31 cellular contexts compared by ENCODE assay signal in the genomic region with DNA sequence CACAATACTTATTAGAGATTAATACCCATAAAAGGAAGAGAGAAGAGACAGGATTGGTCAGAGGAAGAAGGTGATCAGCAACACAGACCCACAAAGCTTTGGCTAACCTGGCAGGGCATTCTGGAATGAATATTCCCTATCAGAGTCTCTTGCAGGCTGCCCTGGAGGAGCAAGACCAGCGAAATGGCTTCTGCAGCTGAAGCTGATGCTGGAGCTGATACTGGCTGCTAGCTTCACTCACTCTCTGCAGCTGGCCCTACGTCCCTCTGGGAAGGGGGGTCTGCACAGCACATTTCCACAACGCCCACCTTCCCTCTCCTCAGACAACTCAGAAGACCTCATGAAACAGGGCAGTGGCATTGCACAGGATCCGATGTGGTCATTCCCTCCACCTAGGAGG.
"Had no signal": no experiment of that assay in that cellular context is flagged by ENCODE, and none has a peak within 500 bp of the region (broad histone marks: within the 10 kb centered on the region; RNA-seq: fewer than 3 reads in every experiment).

No MANE protein-coding gene starts in this region.

- H3K4me1 ChIP-seq: adrenal gland, body of pancreas, esophagus muscularis mucosa, foreskin keratinocyte, gastrocnemius medialis had no signal

- FAIRE-seq: colon had no signal

- H3K4me3 ChIP-seq: adrenal gland, body of pancreas, esophagus muscularis mucosa, gastrocnemius medialis had no signal

- H3K27ac ChIP-seq: adrenal gland, body of pancreas, esophagus muscularis mucosa, foreskin keratinocyte, gastrocnemius medialis had no signal

- ATAC-seq: activated CD4-positive, alpha-beta T cell treated with anti-CD3 and anti-CD28 coated beads for 36 hours; activated CD8-positive, alpha-beta memory T cell treated with anti-CD3 and anti-CD28 coated beads, Interleukin-2, amount 10 ng/mL, durations not matched to agents 7 days and 5 days; activated CD8-positive, alpha-beta T cell treated with anti-CD3 and anti-CD28 coated beads, Interleukin-2, amount 10 ng/mL, durations not matched to agents 7 days and 5 days; activated naive CD8-positive, alpha-beta T cell treated with anti-CD3 and anti-CD28 coated beads, Interleukin-2, amount 50 U/mL, for 24 hours; body of pancreas; effector memory CD8-positive, alpha-beta T cell; foreskin keratinocyte; gastrocnemius medialis; T-cell had no signal

- H3K9me3 ChIP-seq: adrenal gland, body of pancreas, esophagus muscularis mucosa, gastrocnemius medialis had no signal

- H3K36me3 ChIP-seq: adrenal gland, esophagus muscularis mucosa, gastrocnemius medialis had no signal

- H3K27me3 ChIP-seq: adrenal gland, body of pancreas, esophagus muscularis mucosa, gastrocnemius medialis had no signal

- DNase-seq: activated CD4-positive, alpha-beta memory T cell treated with anti-CD3 and anti-CD28 coated beads for 36 hours; activated CD4-positive, alpha-beta T cell treated with anti-CD3 and anti-CD28 coated beads for 36 hours; activated CD4-positive, alpha-beta T cell treated with anti-CD3 and anti-CD28 coated beads, Interleukin-2, amount 10 ng/mL, durations not matched to agents 24 days and 14 days; activated CD4-positive, CD25-positive, alpha-beta regulatory T cell; activated CD4-positive, CD25-positive, alpha-beta regulatory T cell treated with anti-CD3 and anti-CD28 coated beads, Interleukin-2, amount 50 U/mL, for 72 hours; activated CD8-positive, alpha-beta memory T cell treated with anti-CD3 and anti-CD28 coated beads, Interleukin-2, amount 10 ng/mL, durations not matched to agents 7 days and 5 days; activated CD8-positive, alpha-beta memory T cell treated with anti-CD3 and anti-CD28 coated beads, Interleukin-2, amount 50 U/mL, for 4 hours; activated CD8-positive, alpha-beta T cell treated with anti-CD3 and anti-CD28 coated beads, Interleukin-2, amount 10 ng/mL, durations not matched to agents 7 days and 5 days; activated effector memory CD4-positive, alpha-beta T cell treated with anti-CD3 and anti-CD28 coated beads, Interleukin-2, amount 50 U/mL, for 16 hours; activated naive CD4-positive, alpha-beta T cell treated with anti-CD3 and anti-CD28 coated beads for 36 hours; activated naive CD8-positive, alpha-beta T cell treated with anti-CD3 and anti-CD28 coated beads for 36 hours; activated naive CD8-positive, alpha-beta T cell treated with anti-CD3 and anti-CD28 coated beads, Interleukin-2, amount 50 U/mL, for 24 hours; activated T-cell treated with anti-CD3 and anti-CD28 coated beads, Interleukin-2, amount 50 U/mL, for 1 hour; activated T-cell treated with anti-CD3 and anti-CD28 coated beads, Interleukin-2, amount 50 U/mL, for 48 hours; adrenal gland; amygdala; aorta; body of pancreas; caudate nucleus; cortex of kidney; dermis blood vessel endothelial cell; effector CD4-positive, alpha-beta T cell; effector memory CD8-positive, alpha-beta T cell; erythroblast; foreskin keratinocyte; gastrocnemius medialis; head of caudate nucleus; T-cell; T-helper 9 cell had no signal
